17 cellular contexts compared by ENCODE assay signal in genomic region chr16:48155926-48156789, GRCh38. TPM values are rescaled to one million over a fixed set of nuclear protein-coding genes. Genes with fewer than 3 reads are reported as not detected.
A peak's percentile ranks its signal among the peaks of the same experiment; 100 is the strongest.
DNase-seq lines count a peak whose midpoint lies in the region; ATAC-seq and TF ChIP-seq lines count a peak whose summit lies in the region.
"Had no signal": no experiment of that assay in that cellular context is flagged by ENCODE, and none has a peak within 500 bp of the region (broad histone marks: within the 10 kb centered on the region; RNA-seq: fewer than 3 reads in every experiment).

ABCC12 (minus strand) TSS chr16:48155993; CDS start chr16:48146424, 9,569 bp downstream.

- peak within 1 kb of the TSS; percentile 69 for H3K4me2 ChIP-seq in GM23338

- no peak within 1 kb of the TSS for H3K27ac Mint-ChIP-seq in GM23338
- H3K27ac Mint-ChIP-seq in activated naive CD4-positive, alpha-beta T cell treated with anti-CD3 and anti-CD28 coated beads for 36 hours: no peak within 1 kb of the TSS
- H3K27ac Mint-ChIP-seq: activated CD4-positive, alpha-beta memory T cell treated with anti-CD3 and anti-CD28 coated beads for 36 hours; effector memory CD8-positive, alpha-beta T cell; stimulated activated memory B cell treated with anti-CD40 and anti-IgM and Interleukin-4, amounts not matched to agents 10 μg/mL and 1 μg/mL and 100 μg/mL, for 72 hours had no signal

- H3K4me1 Mint-ChIP-seq in GM23338: peaks cover 2% of the 10 kb centered on the region
- peaks cover 26% of the 10 kb centered on the region for H3K4me1 Mint-ChIP-seq in activated naive CD4-positive, alpha-beta T cell treated with anti-CD3 and anti-CD28 coated beads for 36 hours (ENCODE audit: low read depth)

- ATAC-seq in GM23338 (peak; percentile 66), SK-N-SH treated with all-trans-retinoic acid at 6 μM for 48 hours (peak; percentile 10; the same call in 1 of the 3 replicates), gastroesophageal sphincter (peak; percentile 13), psoas muscle (peak in 3 of 4 donors; percentile 12 to 32 (median 14)), HG03439 (IDR thresholded peaks at IDR 0.05; ENCODE audit: unreplicated experiment) (no peak), HG02973 (IDR thresholded peaks at IDR 0.05; ENCODE audit: unreplicated experiment) (no peak), HG02870 (IDR thresholded peaks at IDR 0.05; ENCODE audit: unreplicated experiment) (no peak)

- H3K79me2 ChIP-seq in GM23338 (replicated peaks; ENCODE audit: insufficient read depth): no peaks in the 10 kb centered on the region

- H3K9me3 Mint-ChIP-seq in GM23338: no peaks in the 10 kb centered on the region
- H3K9me3 Mint-ChIP-seq in activated naive CD4-positive, alpha-beta T cell treated with anti-CD3 and anti-CD28 coated beads for 36 hours: no peaks in the 10 kb centered on the region
- H3K9me3 Mint-ChIP-seq: activated CD4-positive, alpha-beta memory T cell treated with anti-CD3 and anti-CD28 coated beads for 36 hours; effector memory CD8-positive, alpha-beta T cell; stimulated activated memory B cell treated with anti-CD40 and anti-IgM and Interleukin-4, amounts not matched to agents 10 μg/mL and 1 μg/mL and 100 μg/mL, for 72 hours had no signal

- no peaks in the 10 kb centered on the region for H3K9me2 ChIP-seq in GM23338 (ENCODE audit: insufficient read depth)

- CTCF ChIA-PET in activated naive CD4-positive, alpha-beta T cell treated with anti-CD3 and anti-CD28 coated beads for 36 hours (lab: Charles Lee): interaction anchor here (0.6 to 3.3 kb wide), 9 partner anchors 9 to 1120 kb away, joined by 3 to 14 read pairs (median 3); partner anchors contain the start of gene NETO2

- no peak within 1 kb of the TSS for H3K27ac ChIP-seq in GM23338 (ENCODE audit: low read depth)
- H3K27ac ChIP-seq in gastroesophageal sphincter: no peak within 1 kb of the TSS
- no peak within 1 kb of the TSS for H3K27ac ChIP-seq in psoas muscle
- H3K27ac ChIP-seq: adrenal gland, BLaER1, tibial nerve had no signal

- no peaks in the 10 kb centered on the region for H4K20me1 ChIP-seq in GM23338 (replicated peaks; ENCODE audit: insufficient read depth)
- H4K20me1 ChIP-seq: BLaER1 had no signal

- no peak within 1 kb of the TSS for H3K4me3 Mint-ChIP-seq in GM23338
- no peak within 1 kb of the TSS for H3K4me3 Mint-ChIP-seq in activated naive CD4-positive, alpha-beta T cell treated with anti-CD3 and anti-CD28 coated beads for 36 hours
- H3K4me3 Mint-ChIP-seq: activated CD4-positive, alpha-beta memory T cell treated with anti-CD3 and anti-CD28 coated beads for 36 hours; effector memory CD8-positive, alpha-beta T cell; stimulated activated memory B cell treated with anti-CD40 and anti-IgM and Interleukin-4, amounts not matched to agents 10 μg/mL and 1 μg/mL and 100 μg/mL, for 72 hours had no signal

- H3K36me3 Mint-ChIP-seq in GM23338 (ENCODE audit: low read depth): no peaks in the 10 kb centered on the region
- H3K36me3 Mint-ChIP-seq in activated naive CD4-positive, alpha-beta T cell treated with anti-CD3 and anti-CD28 coated beads for 36 hours (ENCODE audit: low read depth): no peaks in the 10 kb centered on the region
- H3K36me3 Mint-ChIP-seq: activated CD4-positive, alpha-beta memory T cell treated with anti-CD3 and anti-CD28 coated beads for 36 hours; stimulated activated memory B cell treated with anti-CD40 and anti-IgM and Interleukin-4, amounts not matched to agents 10 μg/mL and 1 μg/mL and 100 μg/mL, for 72 hours had no signal

- WGBS in gastroesophageal sphincter (ENCODE audit: low coverage in 1 of 2), 2 donors: 25 to 39% methylated on average over 7 to 15 of the region's 24 CpGs
- WGBS in psoas muscle, 3 donors: 44 to 55% (median 50%) methylated on average over 23 to 24 of the region's 24 CpGs

- no peak for DNase-seq in GM23338 (ENCODE audit: low spot score)
- no peak for DNase-seq in psoas muscle
- no peak for DNase-seq in activated naive CD4-positive, alpha-beta T cell treated with anti-CD3 and anti-CD28 coated beads for 36 hours
- DNase-seq: NCI-H2227 treated with DMSO at 0.1 percent for 48 hours had no signal

- no peak for TF ChIP-seq POLR2A in gastroesophageal sphincter (IDR thresholded peaks at IDR 0.05)

- peak within 1 kb of the TSS; percentile 99 for H2AFZ ChIP-seq in GM23338

- intact Hi-C loops in psoas muscle (cut with DNase I): loop anchor here in 1 of 2 donors (2.0 kb wide), 1 partner anchor 1013 kb away; the partner anchor contains the start of gene NETO2
- intact Hi-C loops in activated naive CD4-positive, alpha-beta T cell treated with anti-CD3 and anti-CD28 coated beads for 36 hours (cut with micrococcal nuclease): loop anchor here (1.0 to 10.0 kb wide), 7 partner anchors 101 to 1207 kb away; no protein-coding TSS in a partner anchor

- H3K4me1 ChIP-seq in GM23338 (ENCODE audit: insufficient read depth): no peaks in the 10 kb centered on the region
- H3K4me1 ChIP-seq in gastroesophageal sphincter: peaks cover 0 to 7% (median 0%) of the 10 kb centered on the region in 3 donors
- no peaks in the 10 kb centered on the region for H3K4me1 ChIP-seq in psoas muscle
- H3K4me1 ChIP-seq: adrenal gland had no signal

- no peaks in the 10 kb centered on the region for H3F3A ChIP-seq in GM23338 (replicated peaks; ENCODE audit: low read depth)

- no peak for TF ChIP-seq CTCF in GM23338 (conservative IDR thresholded peaks at IDR 0.05; ENCODE audit: low read depth in 2 of 2)
- no peak for TF ChIP-seq CTCF in gastroesophageal sphincter (IDR thresholded peaks at IDR 0.05)
- no peak for TF ChIP-seq CTCF in psoas muscle (IDR thresholded peaks at IDR 0.05)

- H3K9me3 ChIP-seq in gastroesophageal sphincter: no peaks in the 10 kb centered on the region
- no peaks in the 10 kb centered on the region for H3K9me3 ChIP-seq in psoas muscle
- H3K9me3 ChIP-seq: adrenal gland, BLaER1, tibial nerve had no signal

- H3K27me3 Mint-ChIP-seq in GM23338 (ENCODE audit: insufficient read depth, low read depth, poor library complexity): peaks cover 4% of the 10 kb centered on the region
- peaks cover 25% of the 10 kb centered on the region for H3K27me3 Mint-ChIP-seq in activated naive CD4-positive, alpha-beta T cell treated with anti-CD3 and anti-CD28 coated beads for 36 hours (ENCODE audit: low read depth)

- H3K36me3 ChIP-seq in GM23338 (ENCODE audit: insufficient read depth) (no peaks in the 10 kb centered on the region), gastroesophageal sphincter (no peaks in the 10 kb centered on the region), psoas muscle (ENCODE audit: insufficient read depth in 1 of 2, low read depth in 1 of 2) (no peaks in the 10 kb centered on the region)
- H3K36me3 ChIP-seq: adrenal gland, BLaER1, tibial nerve had no signal

- TF ChIP-seq EP300 in gastroesophageal sphincter (IDR thresholded peaks at IDR 0.05): no peak

- H3K27me3 ChIP-seq in GM23338 (ENCODE audit: insufficient read depth) (no peaks in the 10 kb centered on the region), gastroesophageal sphincter (peaks cover 40% of the 10 kb centered on the region), psoas muscle (ENCODE audit: insufficient read depth in 3 of 3, low read length in 2 of 3) (no peaks in the 10 kb centered on the region)
- H3K27me3 ChIP-seq: adrenal gland, BLaER1 had no signal

- H3K4me3 ChIP-seq in GM23338 (peak within 1 kb of the TSS; percentile 37; the same call in 1 of the 2 replicates), gastroesophageal sphincter (no peak within 1 kb of the TSS), psoas muscle (peak within 1 kb of the TSS; percentile 39)
- H3K4me3 ChIP-seq: adrenal gland, BLaER1, tibial nerve had no signal

TF ChIP-seq in GM23338, 12 proteins besides CTCF, POLR2A, EP300 and RAD21 (continues in another document):
- no peak for TF ChIP-seq EZH2phosphoT487 (IDR thresholded peaks at IDR 0.05; ENCODE audit: unreplicated experiment)
- TF ChIP-seq, protein P1, sequence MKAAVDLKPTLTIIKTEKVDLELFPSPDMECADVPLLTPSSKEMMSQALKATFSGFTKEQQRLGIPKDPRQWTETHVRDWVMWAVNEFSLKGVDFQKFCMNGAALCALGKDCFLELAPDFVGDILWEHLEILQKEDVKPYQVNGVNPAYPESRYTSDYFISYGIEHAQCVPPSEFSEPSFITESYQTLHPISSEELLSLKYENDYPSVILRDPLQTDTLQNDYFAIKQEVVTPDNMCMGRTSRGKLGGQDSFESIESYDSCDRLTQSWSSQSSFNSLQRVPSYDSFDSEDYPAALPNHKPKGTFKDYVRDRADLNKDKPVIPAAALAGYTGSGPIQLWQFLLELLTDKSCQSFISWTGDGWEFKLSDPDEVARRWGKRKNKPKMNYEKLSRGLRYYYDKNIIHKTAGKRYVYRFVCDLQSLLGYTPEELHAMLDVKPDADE (IDR thresholded peaks at IDR 0.05): no peak
- no peak for TF ChIP-seq ZNF114 (CRISPR knock-in tag; IDR thresholded peaks at IDR 0.05)
- no peak for TF ChIP-seq EZH2 (IDR thresholded peaks at IDR 0.05; ENCODE audit: low read depth, unreplicated experiment)

TF ChIP-seq in SK-N-SH treated with all-trans-retinoic acid at 6 μM for 48 hours, 23 proteins besides CTCF, POLR2A, EP300 and RAD21 (continues in another document):
- TF ChIP-seq, protein P2, sequence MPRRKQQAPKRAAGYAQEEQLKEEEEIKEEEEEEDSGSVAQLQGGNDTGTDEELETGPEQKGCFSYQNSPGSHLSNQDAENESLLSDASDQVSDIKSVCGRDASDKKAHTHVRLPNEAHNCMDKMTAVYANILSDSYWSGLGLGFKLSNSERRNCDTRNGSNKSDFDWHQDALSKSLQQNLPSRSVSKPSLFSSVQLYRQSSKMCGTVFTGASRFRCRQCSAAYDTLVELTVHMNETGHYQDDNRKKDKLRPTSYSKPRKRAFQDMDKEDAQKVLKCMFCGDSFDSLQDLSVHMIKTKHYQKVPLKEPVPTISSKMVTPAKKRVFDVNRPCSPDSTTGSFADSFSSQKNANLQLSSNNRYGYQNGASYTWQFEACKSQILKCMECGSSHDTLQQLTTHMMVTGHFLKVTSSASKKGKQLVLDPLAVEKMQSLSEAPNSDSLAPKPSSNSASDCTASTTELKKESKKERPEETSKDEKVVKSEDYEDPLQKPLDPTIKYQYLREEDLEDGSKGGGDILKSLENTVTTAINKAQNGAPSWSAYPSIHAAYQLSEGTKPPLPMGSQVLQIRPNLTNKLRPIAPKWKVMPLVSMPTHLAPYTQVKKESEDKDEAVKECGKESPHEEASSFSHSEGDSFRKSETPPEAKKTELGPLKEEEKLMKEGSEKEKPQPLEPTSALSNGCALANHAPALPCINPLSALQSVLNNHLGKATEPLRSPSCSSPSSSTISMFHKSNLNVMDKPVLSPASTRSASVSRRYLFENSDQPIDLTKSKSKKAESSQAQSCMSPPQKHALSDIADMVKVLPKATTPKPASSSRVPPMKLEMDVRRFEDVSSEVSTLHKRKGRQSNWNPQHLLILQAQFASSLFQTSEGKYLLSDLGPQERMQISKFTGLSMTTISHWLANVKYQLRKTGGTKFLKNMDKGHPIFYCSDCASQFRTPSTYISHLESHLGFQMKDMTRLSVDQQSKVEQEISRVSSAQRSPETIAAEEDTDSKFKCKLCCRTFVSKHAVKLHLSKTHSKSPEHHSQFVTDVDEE (CRISPR knock-in tag; IDR thresholded peaks at IDR 0.05): no peak
- TF ChIP-seq ZNF70 (CRISPR knock-in tag; IDR thresholded peaks at IDR 0.05): no peak

RNA-seq across cellular contexts. Expression of gene ABCC12, which starts in this region (rescaled TPM):
- not detected in 2 replicates for total RNA-seq in GM23338 (2014; rRNA removed; shearing (Covaris generic))
- polyA plus RNA-seq in GM23338 (2016; fragmentation: Nextera tagmentation; extraction: Ambion mirVana) (not detected in 2 replicates), psoas muscle (under 1 TPM; 0.07 to 0.51 (median 0.10) TPM)
- total RNA-seq in gastroesophageal sphincter (not detected), psoas muscle (under 1 TPM; 0.23 to 0.94 (median 0.46) TPM)
- total RNA-seq in activated naive CD4-positive, alpha-beta T cell treated with anti-CD3 and anti-CD28 coated beads for 36 hours: not detected
- total RNA-seq: activated CD4-positive, alpha-beta memory T cell treated with anti-CD3 and anti-CD28 coated beads for 36 hours; adrenal gland; left colon; myocyte had no signal
- polyA plus RNA-seq: adrenal gland had no signal

Comparison
In these comparisons a context has a peak if more than half of its experiments do, and no peak if none do; other contexts are left out.
1. Peak in ATAC-seq, H3K4me3 ChIP-seq and H3K4me2 ChIP-seq in GM23338; RNA of the gene not detected or under 1 TPM.
2. Peak in ATAC-seq in gastroesophageal sphincter; RNA of the gene not detected or under 1 TPM.
3. Peak in ATAC-seq and H3K4me3 ChIP-seq in psoas muscle; RNA of the gene not detected or under 1 TPM.